ENCODE assay signal across 12 cellular contexts in genomic region chr18:49094979-49095632, GRCh38.
A peak's percentile ranks its signal among the peaks of the same experiment; 100 is the strongest.
DNase-seq lines count a peak whose midpoint lies in the region; ATAC-seq and TF ChIP-seq lines count a peak whose summit lies in the region.
"Had no signal": no experiment of that assay in that cellular context is flagged by ENCODE, and none has a peak within 500 bp of the region (broad histone marks: within the 10 kb centered on the region; RNA-seq: fewer than 3 reads in every experiment).

No MANE protein-coding gene starts in this region.

- POLR2A ChIA-PET in IMR-90 (lab: Charles Lee; ENCODE audit: unreplicated experiment), result interaction anchor here (0.6 kb wide), 1 partner anchor 9 kb away, joined by 4 read pairs; no protein-coding TSS in a partner anchor

- H2AK9ac ChIP-seq in IMR-90 (replicated peaks; ENCODE audit: low read depth, low read length, poor library complexity), result no peak overlapping the region

- TF ChIP-seq CTCF in IMR-90 (conservative IDR thresholded peaks at IDR 0.05; ENCODE audit: low read depth, low read length), result no peak
- TF ChIP-seq CTCF in brain microvascular endothelial cell (IDR thresholded peaks at IDR 0.05; ENCODE audit: low read depth, low read length, missing control alignments), result no peak
- no peak for TF ChIP-seq CTCF in left lung (IDR thresholded peaks at IDR 0.05)
- no peak for TF ChIP-seq CTCF in ascending aorta (IDR thresholded peaks at IDR 0.05)
- no peak for TF ChIP-seq CTCF in lower leg skin (IDR thresholded peaks at IDR 0.05)

- no peak overlapping the region for H2BK20ac ChIP-seq in IMR-90 (ENCODE audit: low read depth, low read length)

- H3K79me1 ChIP-seq in IMR-90 (ENCODE audit: low read depth in 1 of 2, low read length in 2 of 2), result peaks cover 0 to 9% of the 10 kb centered on the region in 2 experiments; a peak in 1 of 4 replicates

- no peak overlapping the region for H4K91ac ChIP-seq in IMR-90 (ENCODE audit: insufficient read depth, low read depth, low read length)

- no peak for TF ChIP-seq POLR2A in IMR-90 (IDR thresholded peaks at IDR 0.05; ENCODE audit: low read depth, low read length)
- no peak for TF ChIP-seq POLR2A in lower leg skin (IDR thresholded peaks at IDR 0.05)

- no TSS peak for BruUV-seq in IMR-90 (replicated peaks; lab: Mats Ljungman, UMichigan)

- no peak overlapping the region for H3K4ac ChIP-seq in IMR-90 (ENCODE audit: low read depth, low read length)

- dilution Hi-C loops in IMR-90 (cut with HindIII; ENCODE audit: low sequenced_read_pairs, unreplicated experiment), result no loop called here

- in situ Hi-C loops in IMR-90 (cut with MboI; ENCODE audit: low sequenced_read_pairs) (no loop called here), brain microvascular endothelial cell (cut with HindIII; ENCODE audit: low pct_ligation_motif_present, low sequenced_read_pairs) (no loop called here)

- no peaks in the 10 kb centered on the region for H3K9me3 ChIP-seq in IMR-90 (ENCODE audit: control insufficient read depth, insufficient read depth, low read length)
- no peaks in the 10 kb centered on the region for H3K9me3 ChIP-seq in left lung
- no peaks in the 10 kb centered on the region for H3K9me3 ChIP-seq in ascending aorta
- H3K9me3 ChIP-seq: lower lobe of right lung had no signal

- H3K18ac ChIP-seq in IMR-90 (ENCODE audit: low read depth, low read length), result no peak overlapping the region

- H3K27ac ChIP-seq in IMR-90 (ENCODE audit: insufficient read depth, low read length) (no peak overlapping the region), brain microvascular endothelial cell (peak overlapping the region; percentile 85), left lung (no peak overlapping the region), ascending aorta (peak overlapping the region in 1 of 2 donors; percentile 43)
- H3K27ac ChIP-seq: lower lobe of right lung, skin epidermis had no signal

- H3K4me1 ChIP-seq in IMR-90 (ENCODE audit: control insufficient read depth, insufficient read depth, low read length) (peaks cover 6% of the 10 kb centered on the region), left lung (peaks cover 0 to 13% of the 10 kb centered on the region in 2 donors), ascending aorta (peaks cover 0 to 7% of the 10 kb centered on the region in 2 donors)
- H3K4me1 ChIP-seq: lower lobe of right lung had no signal

- H3K23ac ChIP-seq in IMR-90 (ENCODE audit: low read depth, low read length), result no peak overlapping the region

- H3K4me3 ChIP-seq in IMR-90 (ENCODE audit: insufficient read depth, low read depth, low read length) (no peak overlapping the region), brain microvascular endothelial cell (ENCODE audit: low read depth, low read length) (no peak overlapping the region), left lung (no peak overlapping the region), ascending aorta (no peak overlapping the region), lower leg skin (ENCODE audit: low read depth, poor library complexity, severe bottlenecking) (no peak overlapping the region)
- H3K4me3 ChIP-seq: lower lobe of right lung, skin epidermis had no signal

- peak overlapping the region; percentile 67 for H2BK5ac ChIP-seq in IMR-90 (ENCODE audit: low read depth, low read length, poor library complexity, severe bottlenecking)

- H3K27me3 ChIP-seq in IMR-90 (ENCODE audit: control insufficient read depth, insufficient read depth, low read length) (0 out of 2 replicates have a peak, but pooled peaks cover 1% of the 10 kb centered on the region), brain microvascular endothelial cell (replicated peaks) (no peaks in the 10 kb centered on the region), left lung (no peaks in the 10 kb centered on the region), ascending aorta (no peaks in the 10 kb centered on the region)

- H2BK120ac ChIP-seq in IMR-90 (ENCODE audit: low read depth, low read length), result no peak overlapping the region

- H2AK5ac ChIP-seq in IMR-90 (ENCODE audit: low read depth, low read length), result no peak overlapping the region

- peaks cover 4% of the 10 kb centered on the region; the same call in 1 of the 2 replicates for H3K9me1 ChIP-seq in IMR-90 (ENCODE audit: insufficient read depth, low read length)

- no peak overlapping the region for H4K8ac ChIP-seq in IMR-90 (ENCODE audit: low read depth in 2 of 2, low read length in 2 of 2)

- peak; percentile 64 for DNase-seq in COLO829 (ENCODE audit: low spot score)
- peak; percentile 92 for DNase-seq in IMR-90
- DNase-seq in brain microvascular endothelial cell, result peak; percentile 70
- DNase-seq in left lung, result no peak
- no peak for DNase-seq in ascending aorta (ENCODE audit: low spot score in 2 of 2)
- DNase-seq in COLO668 (lab: John Stamatoyannopoulos, UW; ENCODE audit: unreplicated experiment), result no peak
- DNase-seq in lower leg skin (ENCODE audit: low spot score in 2 of 2), result no peak
- DNase-seq: lower lobe of right lung, NCI-H526 treated with DMSO at 0.1 percent for 48 hours had no signal

- no peak overlapping the region for H3K4me2 ChIP-seq in IMR-90 (ENCODE audit: low read depth, low read length)

- no peak overlapping the region for H3K14ac ChIP-seq in IMR-90 (replicated peaks; ENCODE audit: low read depth, low read length)

- H4K5ac ChIP-seq in IMR-90 (ENCODE audit: low read depth, low read length), result no peak overlapping the region

- intact Hi-C loops in IMR-90 (cut with micrococcal nuclease) (loop anchor here (2.0 to 5.0 kb wide), 3 partner anchors 77 to 420 kb away; partner anchors contain the start of gene SMAD7), left lung (cut with DNase I) (no loop called here), ascending aorta (cut with DNase I) (loop anchor here (5.0 kb wide), 2 partner anchors 38 to 67 kb away; no protein-coding TSS in a partner anchor), lower leg skin (cut with DNase I; ENCODE audit: low total_unique reads) (no loop called here)

- no peak overlapping the region for H2AFZ ChIP-seq in IMR-90 (replicated peaks; ENCODE audit: low read length, poor library complexity)

- CTCF ChIA-PET in IMR-90 (lab: Yijun Ruan, JAX), result no interaction called here

- no peak overlapping the region for H3K56ac ChIP-seq in IMR-90 (ENCODE audit: extremely low read depth, insufficient read depth, low read length)

- peak; percentile 66 for ATAC-seq in IMR-90 (ENCODE audit: low read depth)
- peak; percentile 43 for ATAC-seq in left lung
- ATAC-seq in HG03521 (IDR thresholded peaks at IDR 0.05; ENCODE audit: unreplicated experiment), result no peak
- ATAC-seq: lower lobe of right lung; stimulated activated memory B cell treated with anti-CD40 and anti-IgM and Interleukin-4, amounts not matched to agents 10 μg/mL and 1 μg/mL and 100 μg/mL, for 72 hours had no signal

- peaks cover 9% of the 10 kb centered on the region; the same call in 1 of the 2 replicates for H4K20me1 ChIP-seq in IMR-90 (ENCODE audit: insufficient read depth, low read length)

- H3K36me3 ChIP-seq in IMR-90 (ENCODE audit: control insufficient read depth, insufficient read depth, low read length) (peaks cover 7% of the 10 kb centered on the region; the same call in 1 of the 2 replicates), brain microvascular endothelial cell (replicated peaks) (no peaks in the 10 kb centered on the region), left lung (peaks cover 0 to 17% of the 10 kb centered on the region in 2 donors), ascending aorta (peaks cover 0 to 7% of the 10 kb centered on the region in 2 donors)

- H3K9ac ChIP-seq in IMR-90 (ENCODE audit: low read depth, low read length), result no peak overlapping the region

- WGBS in IMR-90 (ENCODE audit: extremely low coverage in 2 of 2, insufficient read length in 1 of 2), 2 experiments, result no CpG with 5 or more reads among the region's 2 CpGs
- WGBS in lower leg skin, 2 donors, result 50 to 51% methylated on average over 2 of the region's 2 CpGs

- TF ChIP-seq RAD21 in IMR-90 (IDR thresholded peaks at IDR 0.05; ENCODE audit: low read length), result no peak

- no peak overlapping the region for H2BK15ac ChIP-seq in IMR-90 (ENCODE audit: low read depth, low read length)

TF ChIP-seq in IMR-90, 13 proteins besides CTCF, POLR2A, EP300 and RAD21:
- TF ChIP-seq BHLHE40 (IDR thresholded peaks at IDR 0.05; ENCODE audit: low read depth, low read length) (no peak; the same call in 1 of the 2 replicates), MXI1 (IDR thresholded peaks at IDR 0.05; ENCODE audit: borderline replicate concordance, low read depth, low read length) (no peak), RFX5 (IDR thresholded peaks at IDR 0.05; ENCODE audit: low read depth, low read length) (no peak), MAFK (IDR thresholded peaks at IDR 0.05; ENCODE audit: low read depth, low read length) (0 out of 2 replicates have a peak, but pooled peaks have one; percentile 9), RCOR1 (IDR thresholded peaks at IDR 0.05; ENCODE audit: insufficient replicate concordance, low read length) (peak; percentile 24), CHD1 (IDR thresholded peaks at IDR 0.05; ENCODE audit: low read depth, low read length) (no peak), MAZ (IDR thresholded peaks at IDR 0.05; ENCODE audit: borderline replicate concordance, low read depth, low read length) (no peak), FOS (IDR thresholded peaks at IDR 0.05; ENCODE audit: low read depth, low read length) (peak; percentile 97), USF2 (IDR thresholded peaks at IDR 0.05; ENCODE audit: low read depth, low read length) (no peak), NFE2L2 (IDR thresholded peaks at IDR 0.05; ENCODE audit: low read depth, low read length) (no peak), ELK1 (IDR thresholded peaks at IDR 0.05; ENCODE audit: borderline replicate concordance, low read depth, low read length) (no peak), SMC3 (IDR thresholded peaks at IDR 0.05; ENCODE audit: low read depth, low read length) (no peak), CEBPB (IDR thresholded peaks at IDR 0.05; ENCODE audit: low read depth, low read length) (peak; percentile 87)

Comparison
In these comparisons a context has a peak if more than half of its experiments do, and no peak if none do; other contexts are left out.
1. DNase-seq: peak in COLO829 (single experiment), IMR-90 (single experiment) and brain microvascular endothelial cell (single experiment); none in left lung (0 of 2), ascending aorta (0 of 2), COLO668 (single experiment) and lower leg skin (0 of 2).
2. intact Hi-C loops: an anchor here in IMR-90 (2.0 to 5.0 kb wide) and ascending aorta (5.0 kb wide); none called in left lung and lower leg skin.